13 cellular contexts compared by ENCODE assay signal in the genomic region with DNA sequence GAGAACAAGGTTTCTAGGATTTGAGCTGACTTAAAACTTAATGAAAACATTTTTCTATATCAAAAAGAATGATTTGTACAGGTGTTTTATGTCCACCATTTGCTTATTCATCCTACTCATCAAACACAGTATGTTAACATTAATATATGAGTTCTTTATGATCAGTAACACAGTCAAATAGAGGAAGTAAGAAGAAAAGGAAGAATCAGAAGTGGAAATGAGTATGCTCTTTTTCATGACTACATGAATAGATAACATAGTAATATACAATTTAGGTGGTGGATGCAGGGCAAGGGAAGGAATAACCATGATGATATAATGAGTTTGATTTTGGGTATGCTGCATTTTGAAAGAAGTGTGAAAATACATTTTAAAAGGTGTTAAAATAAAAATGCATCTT.
DNase-seq lines count a peak whose midpoint lies in the region; ATAC-seq lines count a peak whose summit lies in the region.
"Had no signal": no experiment of that assay in that cellular context is flagged by ENCODE, and none has a peak within 500 bp of the region (broad histone marks: within the 10 kb centered on the region; RNA-seq: fewer than 3 reads in every experiment).

No MANE protein-coding gene starts in this region.

- ATAC-seq in GM18502 (IDR thresholded peaks at IDR 0.05; ENCODE audit: poor library complexity, unreplicated experiment) (peak; percentile 78), GM19463 (IDR thresholded peaks at IDR 0.05; ENCODE audit: unreplicated experiment) (peak; percentile 61), HG03095 (IDR thresholded peaks at IDR 0.05; ENCODE audit: unreplicated experiment) (peak; percentile 57)
- ATAC-seq: left cardiac atrium had no signal

- peak; percentile 84 for DNase-seq in OCI-M1 (lab: John Stamatoyannopoulos, UW)
- no peak for DNase-seq in amygdala (lab: John Stamatoyannopoulos, UW)
- no peak for DNase-seq in foreskin melanocyte
- DNase-seq in ecto neural progenitor cell (ENCODE audit: low spot score), result no peak
- no peak for DNase-seq in HK-2 (ENCODE audit: unreplicated experiment)
- DNase-seq: CD4-positive, CD25-positive, alpha-beta regulatory T cell; effector memory CD4-positive, alpha-beta T cell; left cardiac atrium; NCI-H1092; NCI-H524 had no signal
